In genomic region chr2:207093234-207093633, GRCh38 we compare ENCODE assay signal across 11 cellular contexts.
"Had no signal": no experiment of that assay in that cellular context is flagged by ENCODE, and none has a peak within 500 bp of the region (broad histone marks: within the 10 kb centered on the region; RNA-seq: fewer than 3 reads in every experiment).

No MANE protein-coding gene starts in this region.

- H3K9me3 Mint-ChIP-seq: brain had no signal

- H3K27ac ChIP-seq: prostate gland, spleen, tibial nerve had no signal

- DNase-seq: activated CD4-positive, alpha-beta memory T cell treated with anti-CD3 and anti-CD28 coated beads for 36 hours; activated CD4-positive, alpha-beta T cell treated with anti-CD3 and anti-CD28 coated beads for 1 hour; mucosa of descending colon; spleen; stimulated activated CD4-positive, alpha-beta T cell treated with anti-CD3 and anti-CD28 coated beads, Interleukin-1b, Interleukin-23, amount 100 ng/mL, for 48 hours had no signal

- H3K27ac Mint-ChIP-seq: activated CD4-positive, alpha-beta memory T cell treated with anti-CD3 and anti-CD28 coated beads for 36 hours; natural killer cell treated with Interleukin-12 subunit alpha and Interleukin-12 subunit beta and Interleukin-15 and Interleukin-18, amount 100 ng/mL, for 72 hours; stimulated activated memory B cell treated with anti-CD40 and anti-IgM and Interleukin-4, amounts not matched to agents 10 μg/mL and 1 μg/mL and 100 μg/mL, for 72 hours; T-helper 2 cell treated with Interferon-gamma antibody and Interleukin-4, amounts not matched to agents 5 μg/mL and 100 μg/mL, for 36 hours had no signal

- H3K36me3 ChIP-seq: prostate gland had no signal

- H3K4me1 ChIP-seq: prostate gland had no signal

- H3K4me3 Mint-ChIP-seq: activated CD4-positive, alpha-beta memory T cell treated with anti-CD3 and anti-CD28 coated beads for 36 hours; brain; natural killer cell treated with Interleukin-12 subunit alpha and Interleukin-12 subunit beta and Interleukin-15 and Interleukin-18, amount 100 ng/mL, for 72 hours; stimulated activated memory B cell treated with anti-CD40 and anti-IgM and Interleukin-4, amounts not matched to agents 10 μg/mL and 1 μg/mL and 100 μg/mL, for 72 hours; T-helper 2 cell treated with Interferon-gamma antibody and Interleukin-4, amounts not matched to agents 5 μg/mL and 100 μg/mL, for 36 hours had no signal

- H3K27me3 ChIP-seq: spleen, tibial nerve had no signal

- H3K9me3 ChIP-seq: mucosa of descending colon, prostate gland, tibial nerve had no signal

- H3K27me3 Mint-ChIP-seq: activated CD4-positive, alpha-beta memory T cell treated with anti-CD3 and anti-CD28 coated beads for 36 hours; brain; natural killer cell treated with Interleukin-12 subunit alpha and Interleukin-12 subunit beta and Interleukin-15 and Interleukin-18, amount 100 ng/mL, for 72 hours; stimulated activated memory B cell treated with anti-CD40 and anti-IgM and Interleukin-4, amounts not matched to agents 10 μg/mL and 1 μg/mL and 100 μg/mL, for 72 hours had no signal

- H3K4me3 ChIP-seq: mucosa of descending colon, prostate gland, spleen, tibial nerve had no signal
